Comparison of ENCODE assay signal across 1 cellular context in the genomic region with DNA sequence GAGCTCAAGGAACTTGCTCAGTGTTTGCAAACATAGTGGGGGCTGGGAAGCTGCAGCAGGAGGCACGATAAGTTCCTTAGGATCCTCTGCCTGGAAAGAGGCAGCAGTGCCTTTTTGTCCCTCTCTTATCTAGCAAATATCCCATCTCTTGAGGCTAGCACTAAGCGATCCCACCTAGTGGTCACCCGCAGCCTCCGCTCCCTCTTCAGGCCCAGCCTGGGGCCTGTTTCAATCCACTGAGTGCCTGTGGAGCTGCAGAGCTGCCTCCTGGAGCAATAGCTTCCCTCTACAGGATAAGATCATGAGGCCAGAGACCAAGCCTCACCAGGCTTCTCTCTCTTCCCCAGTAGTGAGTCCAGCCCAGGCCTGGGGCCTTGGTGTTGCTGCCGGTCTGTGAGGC.
TF ChIP-seq lines count a peak whose summit lies in the region.

No MANE protein-coding gene starts in this region.

TF ChIP-seq in K562, 482 proteins besides CTCF, POLR2A, EP300 and RAD21 (continued from another document):
- TF ChIP-seq, protein P1, sequence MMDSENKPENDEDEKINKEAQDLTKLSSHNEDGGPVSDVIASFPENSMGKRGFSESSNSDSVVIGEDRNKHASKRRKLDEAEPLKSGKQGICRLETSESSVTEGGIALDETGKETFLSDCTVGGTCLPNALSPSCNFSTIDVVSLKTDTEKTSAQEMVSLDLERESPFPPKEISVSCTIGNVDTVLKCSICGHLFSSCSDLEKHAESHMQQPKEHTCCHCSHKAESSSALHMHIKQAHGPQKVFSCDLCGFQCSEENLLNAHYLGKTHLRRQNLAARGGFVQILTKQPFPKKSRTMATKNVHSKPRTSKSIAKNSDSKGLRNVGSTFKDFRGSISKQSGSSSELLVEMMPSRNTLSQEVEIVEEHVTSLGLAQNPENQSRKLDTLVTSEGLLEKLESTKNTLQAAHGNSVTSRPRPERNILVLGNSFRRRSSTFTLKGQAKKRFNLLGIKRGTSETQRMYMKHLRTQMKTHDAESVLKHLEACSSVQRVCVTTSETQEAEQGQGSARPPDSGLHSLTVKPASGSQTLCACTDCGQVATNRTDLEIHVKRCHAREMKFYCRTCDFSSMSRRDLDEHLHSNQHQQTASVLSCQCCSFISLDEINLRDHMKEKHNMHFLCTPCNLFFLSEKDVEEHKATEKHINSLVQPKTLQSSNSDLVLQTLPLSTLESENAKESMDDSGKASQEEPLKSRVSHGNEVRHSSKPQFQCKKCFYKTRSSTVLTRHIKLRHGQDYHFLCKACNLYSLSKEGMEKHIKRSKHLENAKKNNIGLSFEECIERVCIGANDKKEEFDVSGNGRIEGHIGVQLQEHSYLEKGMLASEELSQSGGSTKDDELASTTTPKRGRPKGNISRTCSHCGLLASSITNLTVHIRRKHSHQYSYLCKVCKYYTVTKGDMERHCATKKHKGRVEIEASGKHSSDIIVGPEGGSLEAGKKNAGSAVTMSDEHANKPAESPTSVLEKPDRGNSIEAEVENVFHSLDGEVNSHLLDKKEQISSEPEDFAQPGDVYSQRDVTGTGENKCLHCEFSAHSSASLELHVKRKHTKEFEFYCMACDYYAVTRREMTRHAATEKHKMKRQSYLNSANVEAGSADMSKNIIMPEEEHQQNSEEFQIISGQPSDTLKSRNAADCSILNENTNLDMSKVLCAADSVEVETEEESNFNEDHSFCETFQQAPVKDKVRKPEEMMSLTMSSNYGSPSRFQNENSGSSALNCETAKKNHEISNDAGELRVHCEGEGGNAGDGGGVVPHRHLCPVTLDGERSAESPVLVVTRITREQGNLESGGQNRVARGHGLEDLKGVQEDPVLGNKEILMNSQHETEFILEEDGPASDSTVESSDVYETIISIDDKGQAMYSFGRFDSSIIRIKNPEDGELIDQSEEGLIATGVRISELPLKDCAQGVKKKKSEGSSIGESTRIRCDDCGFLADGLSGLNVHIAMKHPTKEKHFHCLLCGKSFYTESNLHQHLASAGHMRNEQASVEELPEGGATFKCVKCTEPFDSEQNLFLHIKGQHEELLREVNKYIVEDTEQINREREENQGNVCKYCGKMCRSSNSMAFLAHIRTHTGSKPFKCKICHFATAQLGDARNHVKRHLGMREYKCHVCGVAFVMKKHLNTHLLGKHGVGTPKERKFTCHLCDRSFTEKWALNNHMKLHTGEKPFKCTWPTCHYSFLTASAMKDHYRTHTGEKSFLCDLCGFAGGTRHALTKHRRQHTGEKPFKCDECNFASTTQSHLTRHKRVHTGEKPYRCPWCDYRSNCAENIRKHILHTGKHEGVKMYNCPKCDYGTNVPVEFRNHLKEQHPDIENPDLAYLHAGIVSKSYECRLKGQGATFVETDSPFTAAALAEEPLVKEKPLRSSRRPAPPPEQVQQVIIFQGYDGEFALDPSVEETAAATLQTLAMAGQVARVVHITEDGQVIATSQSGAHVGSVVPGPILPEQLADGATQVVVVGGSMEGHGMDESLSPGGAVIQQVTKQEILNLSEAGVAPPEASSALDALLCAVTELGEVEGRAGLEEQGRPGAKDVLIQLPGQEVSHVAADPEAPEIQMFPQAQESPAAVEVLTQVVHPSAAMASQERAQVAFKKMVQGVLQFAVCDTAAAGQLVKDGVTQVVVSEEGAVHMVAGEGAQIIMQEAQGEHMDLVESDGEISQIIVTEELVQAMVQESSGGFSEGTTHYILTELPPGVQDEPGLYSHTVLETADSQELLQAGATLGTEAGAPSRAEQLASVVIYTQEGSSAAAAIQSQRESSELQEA (IDR thresholded peaks at IDR 0.05; ENCODE audit: low read depth) = no peak
- TF ChIP-seq CTBP1 (IDR thresholded peaks at IDR 0.05; ENCODE audit: borderline replicate concordance) (peak; percentile 31; the same call in 1 of the 2 replicates), MEF2D (tag; conservative IDR thresholded peaks at IDR 0.05; ENCODE audit: low read depth) (no peak), ZNF507 (tag; conservative IDR thresholded peaks at IDR 0.05) (no peak), SRF (CRISPR knock-in tag; IDR thresholded peaks at IDR 0.05) (no peak), POLR3A (IDR thresholded peaks at IDR 0.05; ENCODE audit: borderline replicate concordance, extremely low read depth, insufficient read depth, insufficient read length) (no peak), ZNF140 (CRISPR knock-in tag; IDR thresholded peaks at IDR 0.05) (no peak), STAG1 (CRISPR knock-in tag; IDR thresholded peaks at IDR 0.05; ENCODE audit: borderline replicate concordance) (0 out of 2 replicates have a peak, but pooled peaks have one; percentile 25), NBN (IDR thresholded peaks at IDR 0.05; ENCODE audit: low read depth) (no peak), RFX7 (CRISPR knock-in tag; IDR thresholded peaks at IDR 0.05) (no peak), UBTF (IDR thresholded peaks at IDR 0.05; ENCODE audit: borderline replicate concordance in 1 of 2, low read depth in 2 of 2, low read length in 2 of 2) (peak in 1 of 2 experiments; percentile 61; a peak in 1 of 4 replicates), ZFX (CRISPR knock-in tag; IDR thresholded peaks at IDR 0.05) (peak; percentile 47), GABPB1 (CRISPR knock-in tag; IDR thresholded peaks at IDR 0.05) (0 out of 2 replicates have a peak, but pooled peaks have one; percentile 12), MEIS2 (IDR thresholded peaks at IDR 0.05; ENCODE audit: partially characterized antibody) (no peak), MAX (CRISPR knock-in tag; IDR thresholded peaks at IDR 0.05) (no peak)
- TF ChIP-seq, protein P2, sequence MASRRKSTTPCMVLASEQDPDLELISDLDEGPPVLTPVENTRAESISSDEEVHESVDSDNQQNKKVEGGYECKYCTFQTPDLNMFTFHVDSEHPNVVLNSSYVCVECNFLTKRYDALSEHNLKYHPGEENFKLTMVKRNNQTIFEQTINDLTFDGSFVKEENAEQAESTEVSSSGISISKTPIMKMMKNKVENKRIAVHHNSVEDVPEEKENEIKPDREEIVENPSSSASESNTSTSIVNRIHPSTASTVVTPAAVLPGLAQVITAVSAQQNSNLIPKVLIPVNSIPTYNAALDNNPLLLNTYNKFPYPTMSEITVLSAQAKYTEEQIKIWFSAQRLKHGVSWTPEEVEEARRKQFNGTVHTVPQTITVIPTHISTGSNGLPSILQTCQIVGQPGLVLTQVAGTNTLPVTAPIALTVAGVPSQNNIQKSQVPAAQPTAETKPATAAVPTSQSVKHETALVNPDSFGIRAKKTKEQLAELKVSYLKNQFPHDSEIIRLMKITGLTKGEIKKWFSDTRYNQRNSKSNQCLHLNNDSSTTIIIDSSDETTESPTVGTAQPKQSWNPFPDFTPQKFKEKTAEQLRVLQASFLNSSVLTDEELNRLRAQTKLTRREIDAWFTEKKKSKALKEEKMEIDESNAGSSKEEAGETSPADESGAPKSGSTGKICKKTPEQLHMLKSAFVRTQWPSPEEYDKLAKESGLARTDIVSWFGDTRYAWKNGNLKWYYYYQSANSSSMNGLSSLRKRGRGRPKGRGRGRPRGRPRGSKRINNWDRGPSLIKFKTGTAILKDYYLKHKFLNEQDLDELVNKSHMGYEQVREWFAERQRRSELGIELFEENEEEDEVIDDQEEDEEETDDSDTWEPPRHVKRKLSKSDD (conservative IDR thresholded peaks at IDR 0.05; ENCODE audit: low read length) = no peak
- TF ChIP-seq, protein P3, sequence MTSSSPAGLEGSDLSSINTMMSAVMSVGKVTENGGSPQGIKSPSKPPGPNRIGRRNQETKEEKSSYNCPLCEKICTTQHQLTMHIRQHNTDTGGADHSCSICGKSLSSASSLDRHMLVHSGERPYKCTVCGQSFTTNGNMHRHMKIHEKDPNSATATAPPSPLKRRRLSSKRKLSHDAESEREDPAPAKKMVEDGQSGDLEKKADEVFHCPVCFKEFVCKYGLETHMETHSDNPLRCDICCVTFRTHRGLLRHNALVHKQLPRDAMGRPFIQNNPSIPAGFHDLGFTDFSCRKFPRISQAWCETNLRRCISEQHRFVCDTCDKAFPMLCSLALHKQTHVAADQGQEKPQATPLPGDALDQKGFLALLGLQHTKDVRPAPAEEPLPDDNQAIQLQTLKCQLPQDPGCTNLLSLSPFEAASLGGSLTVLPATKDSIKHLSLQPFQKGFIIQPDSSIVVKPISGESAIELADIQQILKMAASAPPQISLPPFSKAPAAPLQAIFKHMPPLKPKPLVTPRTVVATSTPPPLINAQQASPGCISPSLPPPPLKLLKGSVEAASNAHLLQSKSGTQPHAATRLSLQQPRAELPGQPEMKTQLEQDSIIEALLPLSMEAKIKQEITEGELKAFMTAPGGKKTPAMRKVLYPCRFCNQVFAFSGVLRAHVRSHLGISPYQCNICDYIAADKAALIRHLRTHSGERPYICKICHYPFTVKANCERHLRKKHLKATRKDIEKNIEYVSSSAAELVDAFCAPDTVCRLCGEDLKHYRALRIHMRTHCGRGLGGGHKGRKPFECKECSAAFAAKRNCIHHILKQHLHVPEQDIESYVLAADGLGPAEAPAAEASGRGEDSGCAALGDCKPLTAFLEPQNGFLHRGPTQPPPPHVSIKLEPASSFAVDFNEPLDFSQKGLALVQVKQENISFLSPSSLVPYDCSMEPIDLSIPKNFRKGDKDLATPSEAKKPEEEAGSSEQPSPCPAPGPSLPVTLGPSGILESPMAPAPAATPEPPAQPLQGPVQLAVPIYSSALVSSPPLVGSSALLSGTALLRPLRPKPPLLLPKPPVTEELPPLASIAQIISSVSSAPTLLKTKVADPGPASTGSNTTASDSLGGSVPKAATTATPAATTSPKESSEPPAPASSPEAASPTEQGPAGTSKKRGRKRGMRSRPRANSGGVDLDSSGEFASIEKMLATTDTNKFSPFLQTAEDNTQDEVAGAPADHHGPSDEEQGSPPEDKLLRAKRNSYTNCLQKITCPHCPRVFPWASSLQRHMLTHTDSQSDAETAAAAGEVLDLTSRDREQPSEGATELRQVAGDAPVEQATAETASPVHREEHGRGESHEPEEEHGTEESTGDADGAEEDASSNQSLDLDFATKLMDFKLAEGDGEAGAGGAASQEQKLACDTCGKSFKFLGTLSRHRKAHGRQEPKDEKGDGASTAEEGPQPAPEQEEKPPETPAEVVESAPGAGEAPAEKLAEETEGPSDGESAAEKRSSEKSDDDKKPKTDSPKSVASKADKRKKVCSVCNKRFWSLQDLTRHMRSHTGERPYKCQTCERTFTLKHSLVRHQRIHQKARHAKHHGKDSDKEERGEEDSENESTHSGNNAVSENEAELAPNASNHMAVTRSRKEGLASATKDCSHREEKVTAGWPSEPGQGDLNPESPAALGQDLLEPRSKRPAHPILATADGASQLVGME (CRISPR knock-in tag; IDR thresholded peaks at IDR 0.05) = no peak
